In genomic region chr1:228139931-228140723, GRCh38 we compare ENCODE assay signal across 8 cellular contexts. TPM values are rescaled to one million over a fixed set of nuclear protein-coding genes. Genes with fewer than 3 reads are reported as not detected.
DNase-seq lines count a peak whose midpoint lies in the region; ATAC-seq and TF ChIP-seq lines count a peak whose summit lies in the region.

Gene GUK1 (plus strand): TSS chr1:228140279. CDS start chr1:228140303, 24 bp downstream.

- no peaks in the 10 kb centered on the region for H3K9me2 ChIP-seq in PC-9 (ENCODE audit: insufficient read depth)

- H3K36me3 ChIP-seq in PC-9 (ENCODE audit: low read depth): no peaks in the 10 kb centered on the region

- peaks cover 48% of the 10 kb centered on the region for H3K79me2 ChIP-seq in PC-9 (ENCODE audit: low read depth)

- H3K4me3 ChIP-seq in PC-9 (peak within 1 kb of the TSS; percentile 90), epithelial cell of proximal tubule (ENCODE audit: low read depth, low read length) (peak within 1 kb of the TSS; percentile 63)

- no peaks in the 10 kb centered on the region for H3F3A ChIP-seq in PC-9 (ENCODE audit: insufficient read depth, low read depth)

- POLR2A ChIA-PET in PC-9 (lab: Charles Lee; ENCODE audit: unreplicated experiment): interaction anchor here (0.6 to 0.8 kb wide), 2 partner anchors 42 to 45 kb away, joined by 4 to 10 read pairs; no protein-coding TSS in a partner anchor

- peaks cover 9% of the 10 kb centered on the region for H3K4me1 ChIP-seq in PC-9 (replicated peaks; ENCODE audit: insufficient read depth)

- in situ Hi-C loops in KBM-7 (cut with MboI; ENCODE audit: low pct_unique_long_range_greater_than_20kb, low sequenced_read_pairs): no loop called here

- H4K20me1 ChIP-seq in PC-9 (ENCODE audit: insufficient read depth): peaks cover 27% of the 10 kb centered on the region

- CTCF ChIA-PET in PC-9 (lab: Charles Lee): no interaction called here

- no peaks in the 10 kb centered on the region for H3K9me3 ChIP-seq in PC-9 (ENCODE audit: insufficient read depth, low read depth)

- intact Hi-C loops in PC-9 (cut with micrococcal nuclease; ENCODE audit: unreplicated experiment): loop anchor here (1.0 to 10.0 kb wide), 5 partner anchors 26 to 1085 kb away; partner anchors contain the start of gene MRPL55

- ATAC-seq in GM21717 (IDR thresholded peaks at IDR 0.05; ENCODE audit: unreplicated experiment): peak; percentile 91

- no peak; the same call in 1 of the 2 replicates for TF ChIP-seq CTCF in PC-9 (conservative IDR thresholded peaks at IDR 0.05)
- TF ChIP-seq CTCF in epithelial cell of proximal tubule (conservative IDR thresholded peaks at IDR 0.05; ENCODE audit: low read depth, low read length): peak; percentile 29

- H3K4me2 ChIP-seq in PC-9: peak within 1 kb of the TSS; percentile 98

- DNase-seq in DMS53 (lab: John Stamatoyannopoulos, UW) (peak; percentile 100), KBM-7 (peak; percentile 100), PC-9 (peak; percentile 98 to 100), epithelial cell of proximal tubule (ENCODE audit: low read depth) (peak; percentile 85), mucosa of gallbladder (ENCODE audit: low spot score) (peak; percentile 100)
- peak; percentile 100 for DNase-seq in activated T-cell treated with anti-CD3 and anti-CD28 coated beads, Interleukin-2, amount 50 U/mL, for 1 hour
- peak; percentile 99 to 100 for DNase-seq in stimulated activated CD8-positive, alpha-beta memory T cell treated with anti-CD3 and anti-CD28 coated beads, Interleukin-4, amount 100 ng/mL, for 4 hours (ENCODE audit: low read depth in 2 of 2, low spot score in 1 of 2)

- BruUV-seq in PC-9 (replicated peaks; lab: Mats Ljungman, UMichigan): no TSS peak

- no peaks in the 10 kb centered on the region for H3K27me3 ChIP-seq in PC-9 (ENCODE audit: insufficient read depth, low read depth)

- peak within 1 kb of the TSS; percentile 64 for H3K27ac ChIP-seq in PC-9

- peak within 1 kb of the TSS; percentile 89 for H2AFZ ChIP-seq in PC-9

RNA-seq across cellular contexts. Expression of gene GUK1, which starts in this region (rescaled TPM):
- 239 and 278 TPM in 2 replicates for total RNA-seq in PC-9 (2021)
- 242 and 269 TPM in 2 replicates for total RNA-seq in epithelial cell of proximal tubule
- total RNA-seq in mucosa of gallbladder: 235 TPM

Comparison
In these comparisons a context has a peak if more than half of its experiments do, and no peak if none do; other contexts are left out.
1. Peak in every context shown above with its lines: DNase-seq, ATAC-seq, H3K4me3 ChIP-seq and H3K27ac ChIP-seq.